ENCODE assay signal across 7 cellular contexts in the genomic region with DNA sequence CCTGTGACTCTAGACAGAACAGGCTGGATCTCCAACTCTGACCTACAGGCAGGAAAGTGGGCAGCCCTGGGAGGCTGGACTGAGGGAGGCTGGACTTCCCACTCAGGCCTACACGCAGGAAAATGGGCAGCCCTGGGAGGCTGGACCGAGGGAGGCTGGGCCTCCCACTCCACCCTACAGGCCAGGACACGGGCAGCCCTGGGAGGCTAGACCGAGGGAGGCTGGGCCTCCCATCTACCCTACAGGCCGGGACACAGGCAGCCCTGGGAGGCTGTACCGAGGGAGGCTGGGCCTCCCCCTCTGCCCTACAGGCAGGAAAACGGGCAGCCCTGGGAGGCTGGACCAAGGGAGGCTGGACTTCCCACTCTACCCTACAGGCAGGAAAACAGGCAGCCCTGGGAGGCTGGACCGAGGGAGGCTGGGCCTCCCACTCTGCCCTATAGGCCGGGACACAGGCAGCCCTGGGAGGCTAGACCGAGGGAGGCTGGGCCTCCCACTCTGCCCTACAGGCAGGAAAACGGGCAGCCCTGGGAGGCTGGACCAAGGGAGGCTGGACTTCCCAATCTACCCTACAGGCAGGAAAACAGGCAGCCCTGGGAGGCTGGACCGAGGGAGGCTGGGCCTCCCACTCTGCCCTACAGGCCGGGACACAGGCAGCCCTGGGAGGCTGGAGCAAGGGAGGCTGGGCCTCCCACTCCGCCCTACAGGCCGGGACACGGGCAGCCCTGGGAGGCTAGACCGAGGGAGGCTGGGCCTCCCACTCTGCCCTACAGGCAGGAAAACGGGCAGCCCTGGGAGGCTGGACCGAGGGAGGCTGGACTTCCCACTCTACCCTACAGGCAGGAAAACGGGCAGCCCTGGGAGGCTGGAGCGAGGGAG. TPM values are rescaled to one million over a fixed set of nuclear protein-coding genes. Genes with fewer than 3 reads are reported as not detected.
DNase-seq lines count a peak whose midpoint lies in the region; ATAC-seq, FAIRE-seq and TF ChIP-seq lines count a peak whose summit lies in the region.
"Not testable (repeated sequence)": the region's sequence is repeated elsewhere in the genome, so short reads cannot be mapped to it uniquely, and the experiment has no call there.
"Had no signal": no experiment of that assay in that cellular context is flagged by ENCODE, and none has a peak within 500 bp of the region (broad histone marks: within the 10 kb centered on the region; RNA-seq: fewer than 3 reads in every experiment).

No MANE protein-coding gene starts in this region.

- dilution Hi-C loops in IMR-90 (cut with HindIII; ENCODE audit: low sequenced_read_pairs, unreplicated experiment): not testable (repeated sequence)

- TF ChIP-seq POLR2A in A549 (IDR thresholded peaks at IDR 0.05; ENCODE audit: low read length); IMR-90 (IDR thresholded peaks at IDR 0.05; ENCODE audit: low read depth, low read length); K562 (conservative IDR thresholded peaks at IDR 0.05): not testable (repeated sequence)

- not testable (repeated sequence) for H2AK9ac ChIP-seq in IMR-90 (replicated peaks; ENCODE audit: low read depth, low read length, poor library complexity)

- intact Hi-C loops in IMR-90 (cut with micrococcal nuclease); K562 (cut with micrococcal nuclease): not testable (repeated sequence)

- not testable (repeated sequence) for H2BK5ac ChIP-seq in IMR-90 (ENCODE audit: low read depth, low read length, poor library complexity, severe bottlenecking)

- H3K4me1 ChIP-seq in A549 (0 out of 3 replicates have a peak, but pooled peaks cover 10% of the 10 kb centered on the region), IMR-90 (ENCODE audit: control insufficient read depth, insufficient read depth, low read length) (peaks cover 13% of the 10 kb centered on the region), K562 (replicated peaks in 1 of 2; ENCODE audit: control insufficient read depth in 2 of 2, insufficient read depth in 2 of 2, low read length in 2 of 2) (peaks cover 0 to 53% of the 10 kb centered on the region in 2 experiments; a peak in 3 of 5 replicates)

- not testable (repeated sequence) for TF ChIP-seq RAD21 in A549 (conservative IDR thresholded peaks at IDR 0.05 in 1 of 2, IDR thresholded peaks at IDR 0.05 in 1 of 2); IMR-90 (IDR thresholded peaks at IDR 0.05; ENCODE audit: low read length); K562 (CRISPR knock-in tag; conservative IDR thresholded peaks at IDR 0.05 in 1 of 2, IDR thresholded peaks at IDR 0.05 in 1 of 2)

- in situ Hi-C loops in IMR-90 (cut with MboI; ENCODE audit: low sequenced_read_pairs); K562 (cut with MboI): not testable (repeated sequence)

- H3K9me3 Mint-ChIP-seq in neural crest cell; progenitor cell of endocrine pancreas (ENCODE audit: low read depth): not testable (repeated sequence)

- POLR2A ChIA-PET in A549 (lab: Yijun Ruan, JAX); IMR-90 (lab: Charles Lee; ENCODE audit: unreplicated experiment); K562 (lab: Yijun Ruan, JAX): not testable (repeated sequence)

- peak overlapping the region; percentile 44 for H3K4me3 Mint-ChIP-seq in neural crest cell
- H3K4me3 Mint-ChIP-seq in progenitor cell of endocrine pancreas (ENCODE audit: low read depth): not testable (repeated sequence)

- CTCF ChIA-PET in A549 (lab: Yijun Ruan, JAX); IMR-90 (lab: Yijun Ruan, JAX); K562 (lab: Yijun Ruan, JAX; ENCODE audit: low intra/inter-chr PET ratio): not testable (repeated sequence)

- BruUV-seq in IMR-90 (replicated peaks; lab: Mats Ljungman, UMichigan); K562 (replicated peaks; lab: Mats Ljungman, UMichigan): not testable (repeated sequence)

- not testable (repeated sequence) for H4K20me1 ChIP-seq in IMR-90 (ENCODE audit: insufficient read depth, low read length); K562 (replicated peaks; ENCODE audit: control insufficient read depth, insufficient read depth, low read length)

- H4K91ac ChIP-seq in IMR-90 (ENCODE audit: insufficient read depth, low read depth, low read length): not testable (repeated sequence)

- not testable (repeated sequence) for H3K4me3 ChIP-seq in A549; IMR-90 (ENCODE audit: insufficient read depth, low read depth, low read length); K562

- not testable (repeated sequence) for H3K79me2 ChIP-seq in K562 (ENCODE audit: control insufficient read depth, insufficient read depth, low read length)

- not testable (repeated sequence) for TF ChIP-seq CTCF in A549 (IDR thresholded peaks at IDR 0.05); IMR-90 (conservative IDR thresholded peaks at IDR 0.05; ENCODE audit: low read depth, low read length); K562 (IDR thresholded peaks at IDR 0.05 in 2 of 3, conservative IDR thresholded peaks at IDR 0.05 in 1 of 3; ENCODE audit: insufficient read depth in 2 of 3, low read depth in 1 of 3, low read length in 3 of 3); neural crest cell (conservative IDR thresholded peaks at IDR 0.05); progenitor cell of endocrine pancreas (IDR thresholded peaks at IDR 0.05; ENCODE audit: unreplicated experiment)

- not testable (repeated sequence) for H3K4me2 ChIP-seq in A549; IMR-90 (ENCODE audit: low read depth, low read length); K562 (ENCODE audit: insufficient read depth, low read length)

- WGBS in A549 (ENCODE audit: missing lambda C conversion rate): 86% methylated on average over 4 of the region's 21 CpGs
- WGBS in IMR-90 (ENCODE audit: extremely low coverage in 2 of 2, insufficient read length in 1 of 2), 2 experiments: 100% methylated on average over 1 of the region's 21 CpGs; no CpG with 5 or more reads in 1 of the 2 experiments
- WGBS in K562 (ENCODE audit: insufficient coverage, low coverage, missing lambda C conversion rate): 81% methylated on average over 19 of the region's 21 CpGs

- H3K27ac ChIP-seq in A549; IMR-90 (ENCODE audit: insufficient read depth, low read length); K562 (ENCODE audit: extremely low read depth, low read depth, low read length): not testable (repeated sequence)

- H3K18ac ChIP-seq in IMR-90 (ENCODE audit: low read depth, low read length): not testable (repeated sequence)

- not testable (repeated sequence) for H3K14ac ChIP-seq in IMR-90 (replicated peaks; ENCODE audit: low read depth, low read length)

- H2AK5ac ChIP-seq in IMR-90 (ENCODE audit: low read depth, low read length): 0 out of 2 replicates have a peak overlapping the region, but pooled peaks have one; percentile 3

- not testable (repeated sequence) for H3K27me3 ChIP-seq in IMR-90 (ENCODE audit: control insufficient read depth, insufficient read depth, low read length); K562 (ENCODE audit: control insufficient read depth in 2 of 2, insufficient read depth in 2 of 2, low read length in 2 of 2)

- H3K9me3 ChIP-seq in A549; IMR-90 (ENCODE audit: control insufficient read depth, insufficient read depth, low read length); K562 (replicated peaks; ENCODE audit: control insufficient read depth, insufficient read depth, low read depth, low read length): not testable (repeated sequence)

- H3K36me3 ChIP-seq in IMR-90 (ENCODE audit: control insufficient read depth, insufficient read depth, low read length) (peaks cover 18% of the 10 kb centered on the region), K562 (ENCODE audit: control insufficient read depth, insufficient read depth, low read length) (peaks cover 14% of the 10 kb centered on the region; the same call in 1 of the 3 replicates)

- not testable (repeated sequence) for H4K5ac ChIP-seq in IMR-90 (ENCODE audit: low read depth, low read length)

- not testable (repeated sequence) for H3K36me3 Mint-ChIP-seq in neural crest cell (ENCODE audit: low read depth); progenitor cell of endocrine pancreas (ENCODE audit: insufficient read depth)

- H3K27me3 Mint-ChIP-seq in neural crest cell (ENCODE audit: low read depth): peaks cover 22% of the 10 kb centered on the region
- not testable (repeated sequence) for H3K27me3 Mint-ChIP-seq in progenitor cell of endocrine pancreas

- not testable (repeated sequence) for H2BK15ac ChIP-seq in IMR-90 (ENCODE audit: low read depth, low read length)

- H2AFZ ChIP-seq in IMR-90 (replicated peaks; ENCODE audit: low read length, poor library complexity); K562 (ENCODE audit: low read depth, low read length): not testable (repeated sequence)

- H3K79me1 ChIP-seq in IMR-90 (ENCODE audit: low read depth in 1 of 2, low read length in 2 of 2): not testable (repeated sequence)

- not testable (repeated sequence) for TF ChIP-seq EP300 in A549 (IDR thresholded peaks at IDR 0.05); K562 (IDR thresholded peaks at IDR 0.05; ENCODE audit: low read length)

- not testable (repeated sequence) for DNase-seq in A549 (ENCODE audit: low read depth in 1 of 2, low spot score in 1 of 2); IMR-90; K562 (ENCODE audit: extremely low read depth in 1 of 4, low spot score in 3 of 4); neural crest cell (ENCODE audit: low read depth, low spot score); progenitor cell of endocrine pancreas (ENCODE audit: low spot score, unreplicated experiment)

- H3K56ac ChIP-seq in IMR-90 (ENCODE audit: extremely low read depth, insufficient read depth, low read length): not testable (repeated sequence)

- ATAC-seq in A549; IMR-90 (ENCODE audit: low read depth); K562: not testable (repeated sequence)

- not testable (repeated sequence) for H3K4me1 Mint-ChIP-seq in neural crest cell; progenitor cell of endocrine pancreas (ENCODE audit: low read depth)

- H3K4ac ChIP-seq in IMR-90 (ENCODE audit: low read depth, low read length): not testable (repeated sequence)

- not testable (repeated sequence) for H3K9ac ChIP-seq in IMR-90 (ENCODE audit: low read depth, low read length)
- H3K9ac ChIP-seq in K562 (ENCODE audit: insufficient read depth in 1 of 2, low read depth in 2 of 2, low read length in 2 of 2): 0 out of 4 replicates have a peak overlapping the region, but pooled peaks of 1 of the 2 experiments have one; percentile 35

- H3K23ac ChIP-seq in IMR-90 (ENCODE audit: low read depth, low read length): not testable (repeated sequence)

- H3K9me1 ChIP-seq in IMR-90 (ENCODE audit: insufficient read depth, low read length); K562 (ENCODE audit: control insufficient read depth, insufficient read depth, low read length): not testable (repeated sequence)

- not testable (repeated sequence) for H2BK120ac ChIP-seq in IMR-90 (ENCODE audit: low read depth, low read length)

- H4K8ac ChIP-seq in IMR-90 (ENCODE audit: low read depth in 2 of 2, low read length in 2 of 2): not testable (repeated sequence)

- H3K27ac Mint-ChIP-seq in neural crest cell (ENCODE audit: unreplicated experiment): not testable (repeated sequence)
- H3K27ac Mint-ChIP-seq in progenitor cell of endocrine pancreas: peak overlapping the region; percentile 37

- H2BK20ac ChIP-seq in IMR-90 (ENCODE audit: low read depth, low read length): not testable (repeated sequence)

- FAIRE-seq in A549 (lab: Jason Lieb, UNC); K562 (lab: Jason Lieb, UNC): not testable (repeated sequence)

RNA-seq across cellular contexts. Expression of a gene that starts 1.8 kb away (rescaled TPM):
- polyA plus RNA-seq in A549 (2011; rRNA removed): 0.46 and 0.47 TPM in 2 replicates
- 0.79 and 1.4 TPM in 2 replicates for polyA plus RNA-seq in A549 (2012; cell fraction: cytosol; rRNA removed)
- polyA plus RNA-seq in A549 (2012; cell fraction: nucleus; rRNA removed): 8.7 and 10.0 TPM in 2 replicates
- 0.76 to 0.98 TPM (median 0.83 TPM) in 3 replicates for polyA plus RNA-seq in A549 (2017; fragmentation: RNase III; extraction: RNeasy Plus Mini Kit Qiagen cat#74134 plus additional on column Dnase treatment)
- polyA minus RNA-seq in A549 (2011; rRNA and poly(A)+ RNA removed): not detected in 2 replicates
- 0.36 TPM in 1 of 2 replicates, not detected in the other for total RNA-seq in IMR-90 (2012; rRNA removed)
- polyA plus RNA-seq in IMR-90 (2012; rRNA removed): 1.1 and 2.6 TPM in 2 replicates
- 0.65 and 0.84 TPM in 2 replicates for polyA plus RNA-seq in IMR-90 (2012; cell fraction: cytosol; rRNA removed)
- 8.4 and 27.4 TPM in 2 replicates for polyA plus RNA-seq in IMR-90 (2012; cell fraction: nucleus; rRNA removed; ENCODE audit: low replicate concordance)
- 2.5 and 12.6 TPM in 2 replicates for total RNA-seq in K562 (2011; cell fraction: chromatin; rRNA removed; ENCODE audit: low replicate concordance)
- total RNA-seq in K562 (2011; cell fraction: nucleolus; rRNA removed): 9.5 and 10.8 TPM in 2 replicates
- 4.3 and 7.0 TPM in 2 replicates for total RNA-seq in K562 (2011; cell fraction: nucleoplasm; rRNA removed)
- total RNA-seq in K562 (2014; rRNA removed): 1.3 and 1.6 TPM in 2 replicates
- not detected in 2 replicates for total RNA-seq in K562 (2014; rRNA removed; fragmentation: Illumina TruSeq; extraction: Trizol)
- 0.58 and 0.75 TPM in 2 replicates for total RNA-seq in K562 (2015; rRNA removed; fragmentation: Illumina TruSeq; extraction: Trizol)
- total RNA-seq in K562 (2021): 2.2 and 3.7 TPM in 2 replicates
- 0.43 and 1.1 TPM in 2 replicates for polyA plus RNA-seq in K562 (2011; rRNA removed)
- polyA plus RNA-seq in K562 (2011; cell fraction: cytosol; rRNA removed): 0.50 and 1.2 TPM in 2 replicates
- 18.7 and 21.7 TPM in 2 replicates for polyA plus RNA-seq in K562 (2011; cell fraction: nucleus; rRNA removed)
- polyA plus RNA-seq in K562 (2012): 1.6 and 4.8 TPM in 2 replicates
- polyA plus RNA-seq in K562 (2014; fragmentation: Illumina TruSeq; extraction: Trizol): 1.1 TPM in 1 of 2 replicates, not detected in the other
- polyA plus RNA-seq in K562 (2014; fragmentation: Nextera tagmentation; extraction: Ambion mirVana): under 1 TPM in 1 of 2 experiments, not detected in 1; 0.11 TPM
- polyA plus RNA-seq in K562 (2014; rRNA removed): 1.3 and 4.3 TPM in 2 replicates
- not detected in 2 replicates for polyA minus RNA-seq in K562 (2011; rRNA and poly(A)+ RNA removed)
- polyA minus RNA-seq in K562 (2011; cell fraction: cytosol; rRNA and poly(A)+ RNA removed): not detected in 2 replicates
- 1.1 and 1.8 TPM in 2 replicates for polyA minus RNA-seq in K562 (2011; cell fraction: nucleus; rRNA and poly(A)+ RNA removed)
- 0.66 and 0.79 TPM in 2 replicates for total RNA-seq in neural crest cell
- 1.7 and 2.7 TPM in 2 replicates for total RNA-seq in progenitor cell of endocrine pancreas
- polyA plus RNA-seq: CD14-positive monocyte; CD8-positive, alpha-beta memory T cell had no signal

RNA-seq across cellular contexts. Expression of a gene that starts 16.2 kb away (rescaled TPM):
- polyA plus RNA-seq in A549 (2011; rRNA removed) (9.2 and 12.5 TPM in 2 replicates), A549 (2017; fragmentation: RNase III; extraction: RNeasy Plus Mini Kit Qiagen cat#74134 plus additional on column Dnase treatment) (11.5 to 12.9 TPM (median 12.1 TPM) in 3 replicates), IMR-90 (2012; rRNA removed) (23.0 and 29.2 TPM in 2 replicates), K562 (2011; rRNA removed) (5.6 and 7.8 TPM in 2 replicates), K562 (2014; fragmentation: Illumina TruSeq; extraction: Trizol) (8.4 and 9.9 TPM in 2 replicates), K562 (2014; fragmentation: Nextera tagmentation; extraction: Ambion mirVana) (1 to 10 TPM in 1 of 2 experiments, under 1 TPM in 1; 0.68 to 1.0 TPM), K562 (2014; rRNA removed) (15.8 and 17.2 TPM in 2 replicates)
- polyA plus RNA-seq in A549 (2012; cell fraction: cytosol; rRNA removed): 13.7 and 20.0 TPM in 2 replicates
- polyA plus RNA-seq in A549 (2012; cell fraction: nucleus; rRNA removed): 14.5 and 21.2 TPM in 2 replicates
- 7.0 and 7.3 TPM in 2 replicates for polyA minus RNA-seq in A549 (2011; rRNA and poly(A)+ RNA removed)
- total RNA-seq in IMR-90 (2012; rRNA removed) (12.2 and 18.3 TPM in 2 replicates), K562 (2014; rRNA removed) (29.8 and 33.0 TPM in 2 replicates), K562 (2014; rRNA removed; fragmentation: Illumina TruSeq; extraction: Trizol) (6.8 and 9.0 TPM in 2 replicates), K562 (2015; rRNA removed; fragmentation: Illumina TruSeq; extraction: Trizol) (12.8 and 13.9 TPM in 2 replicates), K562 (2021) (27.9 and 28.1 TPM in 2 replicates), neural crest cell (39.8 and 41.1 TPM in 2 replicates), progenitor cell of endocrine pancreas (31.7 and 31.9 TPM in 2 replicates)
- polyA plus RNA-seq in IMR-90 (2012; cell fraction: cytosol; rRNA removed): 24.3 and 37.0 TPM in 2 replicates
- polyA plus RNA-seq in IMR-90 (2012; cell fraction: nucleus; rRNA removed; ENCODE audit: low replicate concordance): 10.2 and 16.5 TPM in 2 replicates
- total RNA-seq in K562 (2011; cell fraction: chromatin; rRNA removed; ENCODE audit: low replicate concordance): 17.5 and 35.5 TPM in 2 replicates
- total RNA-seq in K562 (2011; cell fraction: nucleolus; rRNA removed): 36.8 and 43.7 TPM in 2 replicates
- 21.1 and 24.3 TPM in 2 replicates for total RNA-seq in K562 (2011; cell fraction: nucleoplasm; rRNA removed)
- 10.2 and 34.2 TPM in 2 replicates for polyA plus RNA-seq in K562 (2011; cell fraction: cytosol; rRNA removed)
- 7.7 and 12.7 TPM in 2 replicates for polyA plus RNA-seq in K562 (2011; cell fraction: nucleus; rRNA removed)
- polyA plus RNA-seq in K562 (2012): 13.9 and 16.7 TPM in 2 replicates
- polyA minus RNA-seq in K562 (2011; rRNA and poly(A)+ RNA removed): 6.9 and 10.1 TPM in 2 replicates
- 9.6 and 12.9 TPM in 2 replicates for polyA minus RNA-seq in K562 (2011; cell fraction: cytosol; rRNA and poly(A)+ RNA removed)
- polyA minus RNA-seq in K562 (2011; cell fraction: nucleus; rRNA and poly(A)+ RNA removed): 23.0 and 24.2 TPM in 2 replicates

RNA-seq across cellular contexts. Expression of a gene that starts 16.5 kb away (rescaled TPM):
- polyA plus RNA-seq in A549 (2011; rRNA removed): 38.7 and 58.3 TPM in 2 replicates
- polyA plus RNA-seq in A549 (2012; cell fraction: cytosol; rRNA removed): 96.1 and 108 TPM in 2 replicates
- 137 and 147 TPM in 2 replicates for polyA plus RNA-seq in A549 (2012; cell fraction: nucleus; rRNA removed)
- polyA plus RNA-seq in A549 (2017; fragmentation: RNase III; extraction: RNeasy Plus Mini Kit Qiagen cat#74134 plus additional on column Dnase treatment): 94.8 to 103 TPM (median 97.4 TPM) in 3 replicates
- polyA minus RNA-seq in A549 (2011; rRNA and poly(A)+ RNA removed): 25.3 and 40.0 TPM in 2 replicates
- total RNA-seq in IMR-90 (2012; rRNA removed): 57.0 and 69.4 TPM in 2 replicates
- 250 and 252 TPM in 2 replicates for polyA plus RNA-seq in IMR-90 (2012; rRNA removed)
- 292 and 384 TPM in 2 replicates for polyA plus RNA-seq in IMR-90 (2012; cell fraction: cytosol; rRNA removed)
- 224 and 287 TPM in 2 replicates for polyA plus RNA-seq in IMR-90 (2012; cell fraction: nucleus; rRNA removed; ENCODE audit: low replicate concordance)
- 114 and 239 TPM in 2 replicates for total RNA-seq in K562 (2011; cell fraction: chromatin; rRNA removed; ENCODE audit: low replicate concordance)
- 360 and 385 TPM in 2 replicates for total RNA-seq in K562 (2011; cell fraction: nucleolus; rRNA removed)
- 146 and 213 TPM in 2 replicates for total RNA-seq in K562 (2011; cell fraction: nucleoplasm; rRNA removed)
- total RNA-seq in K562 (2014; rRNA removed): 82.6 and 118 TPM in 2 replicates
- total RNA-seq in K562 (2014; rRNA removed; fragmentation: Illumina TruSeq; extraction: Trizol): 18.1 and 30.3 TPM in 2 replicates
- 62.2 and 65.2 TPM in 2 replicates for total RNA-seq in K562 (2015; rRNA removed; fragmentation: Illumina TruSeq; extraction: Trizol)
- total RNA-seq in K562 (2021): 152 and 160 TPM in 2 replicates
- polyA plus RNA-seq in K562 (2011; rRNA removed): 43.8 and 77.2 TPM in 2 replicates
- polyA plus RNA-seq in K562 (2011; cell fraction: cytosol; rRNA removed): 44.3 and 73.9 TPM in 2 replicates
- polyA plus RNA-seq in K562 (2011; cell fraction: nucleus; rRNA removed): 122 and 161 TPM in 2 replicates
- polyA plus RNA-seq in K562 (2012): 112 and 208 TPM in 2 replicates
- polyA plus RNA-seq in K562 (2014; fragmentation: Illumina TruSeq; extraction: Trizol): 66.0 and 88.1 TPM in 2 replicates
- 1 to 10 TPM in 1 of 2 experiments, under 1 TPM in 1; 0.35 to 4.9 TPM for polyA plus RNA-seq in K562 (2014; fragmentation: Nextera tagmentation; extraction: Ambion mirVana)
- 93.4 and 101 TPM in 2 replicates for polyA plus RNA-seq in K562 (2014; rRNA removed)
- 59.1 and 63.4 TPM in 2 replicates for polyA minus RNA-seq in K562 (2011; rRNA and poly(A)+ RNA removed)
- 37.0 and 61.3 TPM in 2 replicates for polyA minus RNA-seq in K562 (2011; cell fraction: cytosol; rRNA and poly(A)+ RNA removed)
- 48.9 and 83.4 TPM in 2 replicates for polyA minus RNA-seq in K562 (2011; cell fraction: nucleus; rRNA and poly(A)+ RNA removed)
- total RNA-seq in neural crest cell: 76.1 and 93.8 TPM in 2 replicates
- total RNA-seq in progenitor cell of endocrine pancreas: 103 and 107 TPM in 2 replicates

RNA-seq across cellular contexts. Expression of a gene that starts 25.4 kb away (rescaled TPM):
- polyA plus RNA-seq in A549 (2011; rRNA removed): 18.0 and 21.2 TPM in 2 replicates
- polyA plus RNA-seq in A549 (2012; cell fraction: cytosol; rRNA removed): 41.8 and 50.2 TPM in 2 replicates
- 69.6 and 74.6 TPM in 2 replicates for polyA plus RNA-seq in A549 (2012; cell fraction: nucleus; rRNA removed)
- polyA plus RNA-seq in A549 (2017; fragmentation: RNase III; extraction: RNeasy Plus Mini Kit Qiagen cat#74134 plus additional on column Dnase treatment): 35.2 to 38.0 TPM (median 36.2 TPM) in 3 replicates
- polyA minus RNA-seq in A549 (2011; rRNA and poly(A)+ RNA removed): 14.5 and 16.3 TPM in 2 replicates
- 20.3 and 20.6 TPM in 2 replicates for total RNA-seq in IMR-90 (2012; rRNA removed)
- 62.3 and 67.5 TPM in 2 replicates for polyA plus RNA-seq in IMR-90 (2012; rRNA removed)
- polyA plus RNA-seq in IMR-90 (2012; cell fraction: cytosol; rRNA removed): 55.5 and 69.4 TPM in 2 replicates
- polyA plus RNA-seq in IMR-90 (2012; cell fraction: nucleus; rRNA removed; ENCODE audit: low replicate concordance): 93.5 and 102 TPM in 2 replicates
- total RNA-seq in K562 (2011; cell fraction: chromatin; rRNA removed; ENCODE audit: low replicate concordance): 155 and 222 TPM in 2 replicates
- 116 and 127 TPM in 2 replicates for total RNA-seq in K562 (2011; cell fraction: nucleolus; rRNA removed)
- total RNA-seq in K562 (2011; cell fraction: nucleoplasm; rRNA removed): 111 and 123 TPM in 2 replicates
- total RNA-seq in K562 (2014; rRNA removed): 110 and 124 TPM in 2 replicates
- 47.1 and 51.5 TPM in 2 replicates for total RNA-seq in K562 (2014; rRNA removed; fragmentation: Illumina TruSeq; extraction: Trizol)
- 73.0 and 75.5 TPM in 2 replicates for total RNA-seq in K562 (2015; rRNA removed; fragmentation: Illumina TruSeq; extraction: Trizol)
- total RNA-seq in K562 (2021): 109 and 112 TPM in 2 replicates
- polyA plus RNA-seq in K562 (2011; rRNA removed): 36.4 and 45.5 TPM in 2 replicates
- polyA plus RNA-seq in K562 (2011; cell fraction: cytosol; rRNA removed): 45.1 and 76.3 TPM in 2 replicates
- polyA plus RNA-seq in K562 (2011; cell fraction: nucleus; rRNA removed): 61.5 and 87.2 TPM in 2 replicates
- 72.3 and 75.8 TPM in 2 replicates for polyA plus RNA-seq in K562 (2012)
- polyA plus RNA-seq in K562 (2014; fragmentation: Illumina TruSeq; extraction: Trizol): 81.5 and 83.2 TPM in 2 replicates
- 1 to 10 TPM in 1 of 2 experiments, under 1 TPM in 1; 0.93 to 2.3 TPM for polyA plus RNA-seq in K562 (2014; fragmentation: Nextera tagmentation; extraction: Ambion mirVana)
- 107 and 108 TPM in 2 replicates for polyA plus RNA-seq in K562 (2014; rRNA removed)
- 12.5 and 14.9 TPM in 2 replicates for polyA minus RNA-seq in K562 (2011; rRNA and poly(A)+ RNA removed)
- 35.1 and 36.5 TPM in 2 replicates for polyA minus RNA-seq in K562 (2011; cell fraction: cytosol; rRNA and poly(A)+ RNA removed)
- polyA minus RNA-seq in K562 (2011; cell fraction: nucleus; rRNA and poly(A)+ RNA removed): 33.1 and 42.7 TPM in 2 replicates
- 77.0 and 80.8 TPM in 2 replicates for total RNA-seq in neural crest cell
- 67.0 and 73.6 TPM in 2 replicates for total RNA-seq in progenitor cell of endocrine pancreas

RNA-seq across cellular contexts. Expression of a gene that starts 32.0 kb away (rescaled TPM):
- polyA plus RNA-seq in A549 (2011; rRNA removed) (0.52 and 0.80 TPM in 2 replicates), A549 (2017; fragmentation: RNase III; extraction: RNeasy Plus Mini Kit Qiagen cat#74134 plus additional on column Dnase treatment) (1.7 to 3.5 TPM (median 1.8 TPM) in 3 replicates), IMR-90 (2012; rRNA removed) (3.7 and 4.4 TPM in 2 replicates), K562 (2011; rRNA removed) (0.38 and 0.92 TPM in 2 replicates), K562 (2014; fragmentation: Illumina TruSeq; extraction: Trizol) (0.04 and 0.26 TPM in 2 replicates), K562 (2014; fragmentation: Nextera tagmentation; extraction: Ambion mirVana) (under 1 TPM in 1 of 2 experiments, not detected in 1; 0.01 TPM), K562 (2014; rRNA removed) (1.1 TPM in 2 replicates)
- 1.3 and 1.8 TPM in 2 replicates for polyA plus RNA-seq in A549 (2012; cell fraction: cytosol; rRNA removed)
- polyA plus RNA-seq in A549 (2012; cell fraction: nucleus; rRNA removed): 16.5 and 23.9 TPM in 2 replicates
- 0.44 TPM in 1 of 2 replicates, not detected in the other for polyA minus RNA-seq in A549 (2011; rRNA and poly(A)+ RNA removed)
- total RNA-seq in IMR-90 (2012; rRNA removed) (0.18 and 0.28 TPM in 2 replicates), K562 (2014; rRNA removed) (0.53 and 0.64 TPM in 2 replicates), K562 (2014; rRNA removed; fragmentation: Illumina TruSeq; extraction: Trizol) (0.06 TPM in 1 of 2 replicates, not detected in the other), K562 (2015; rRNA removed; fragmentation: Illumina TruSeq; extraction: Trizol) (0.29 and 0.38 TPM in 2 replicates), K562 (2021) (0.73 and 0.87 TPM in 2 replicates), neural crest cell (5.9 and 10.8 TPM in 2 replicates), progenitor cell of endocrine pancreas (7.4 and 11.3 TPM in 2 replicates)
- 1.7 and 3.1 TPM in 2 replicates for polyA plus RNA-seq in IMR-90 (2012; cell fraction: cytosol; rRNA removed)
- 45.3 and 115 TPM in 2 replicates for polyA plus RNA-seq in IMR-90 (2012; cell fraction: nucleus; rRNA removed; ENCODE audit: low replicate concordance)
- total RNA-seq in K562 (2011; cell fraction: chromatin; rRNA removed; ENCODE audit: low replicate concordance): 1.6 and 4.3 TPM in 2 replicates
- total RNA-seq in K562 (2011; cell fraction: nucleolus; rRNA removed): 3.0 and 3.7 TPM in 2 replicates
- 1.4 and 2.1 TPM in 2 replicates for total RNA-seq in K562 (2011; cell fraction: nucleoplasm; rRNA removed)
- 0.71 and 1.8 TPM in 2 replicates for polyA plus RNA-seq in K562 (2011; cell fraction: cytosol; rRNA removed)
- 8.1 and 14.5 TPM in 2 replicates for polyA plus RNA-seq in K562 (2011; cell fraction: nucleus; rRNA removed)
- polyA plus RNA-seq in K562 (2012): 0.79 and 1.9 TPM in 2 replicates
- polyA minus RNA-seq in K562 (2011; rRNA and poly(A)+ RNA removed): 0.09 and 0.11 TPM in 2 replicates
- not detected in 2 replicates for polyA minus RNA-seq in K562 (2011; cell fraction: cytosol; rRNA and poly(A)+ RNA removed)
- 0.94 and 1.3 TPM in 2 replicates for polyA minus RNA-seq in K562 (2011; cell fraction: nucleus; rRNA and poly(A)+ RNA removed)
- polyA plus RNA-seq: CD14-positive monocyte had no signal
